1 cellular context compared by ENCODE assay signal in genomic region chr4:61517144-61517543, GRCh38.
TF ChIP-seq lines count a peak whose summit lies in the region.

No MANE protein-coding gene starts in this region.

TF ChIP-seq in WTC11, 78 proteins besides CTCF, POLR2A, EP300 and RAD21 (continued from another document and continues in another):
- TF ChIP-seq, protein P1, sequence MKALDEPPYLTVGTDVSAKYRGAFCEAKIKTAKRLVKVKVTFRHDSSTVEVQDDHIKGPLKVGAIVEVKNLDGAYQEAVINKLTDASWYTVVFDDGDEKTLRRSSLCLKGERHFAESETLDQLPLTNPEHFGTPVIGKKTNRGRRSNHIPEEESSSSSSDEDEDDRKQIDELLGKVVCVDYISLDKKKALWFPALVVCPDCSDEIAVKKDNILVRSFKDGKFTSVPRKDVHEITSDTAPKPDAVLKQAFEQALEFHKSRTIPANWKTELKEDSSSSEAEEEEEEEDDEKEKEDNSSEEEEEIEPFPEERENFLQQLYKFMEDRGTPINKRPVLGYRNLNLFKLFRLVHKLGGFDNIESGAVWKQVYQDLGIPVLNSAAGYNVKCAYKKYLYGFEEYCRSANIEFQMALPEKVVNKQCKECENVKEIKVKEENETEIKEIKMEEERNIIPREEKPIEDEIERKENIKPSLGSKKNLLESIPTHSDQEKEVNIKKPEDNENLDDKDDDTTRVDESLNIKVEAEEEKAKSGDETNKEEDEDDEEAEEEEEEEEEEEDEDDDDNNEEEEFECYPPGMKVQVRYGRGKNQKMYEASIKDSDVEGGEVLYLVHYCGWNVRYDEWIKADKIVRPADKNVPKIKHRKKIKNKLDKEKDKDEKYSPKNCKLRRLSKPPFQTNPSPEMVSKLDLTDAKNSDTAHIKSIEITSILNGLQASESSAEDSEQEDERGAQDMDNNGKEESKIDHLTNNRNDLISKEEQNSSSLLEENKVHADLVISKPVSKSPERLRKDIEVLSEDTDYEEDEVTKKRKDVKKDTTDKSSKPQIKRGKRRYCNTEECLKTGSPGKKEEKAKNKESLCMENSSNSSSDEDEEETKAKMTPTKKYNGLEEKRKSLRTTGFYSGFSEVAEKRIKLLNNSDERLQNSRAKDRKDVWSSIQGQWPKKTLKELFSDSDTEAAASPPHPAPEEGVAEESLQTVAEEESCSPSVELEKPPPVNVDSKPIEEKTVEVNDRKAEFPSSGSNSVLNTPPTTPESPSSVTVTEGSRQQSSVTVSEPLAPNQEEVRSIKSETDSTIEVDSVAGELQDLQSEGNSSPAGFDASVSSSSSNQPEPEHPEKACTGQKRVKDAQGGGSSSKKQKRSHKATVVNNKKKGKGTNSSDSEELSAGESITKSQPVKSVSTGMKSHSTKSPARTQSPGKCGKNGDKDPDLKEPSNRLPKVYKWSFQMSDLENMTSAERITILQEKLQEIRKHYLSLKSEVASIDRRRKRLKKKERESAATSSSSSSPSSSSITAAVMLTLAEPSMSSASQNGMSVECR (CRISPR knock-in tag; IDR thresholded peaks at IDR 0.05; ENCODE audit: borderline replicate concordance) = 0 out of 2 replicates have a peak, but pooled peaks have one; percentile 46
- TF ChIP-seq, protein P2, sequence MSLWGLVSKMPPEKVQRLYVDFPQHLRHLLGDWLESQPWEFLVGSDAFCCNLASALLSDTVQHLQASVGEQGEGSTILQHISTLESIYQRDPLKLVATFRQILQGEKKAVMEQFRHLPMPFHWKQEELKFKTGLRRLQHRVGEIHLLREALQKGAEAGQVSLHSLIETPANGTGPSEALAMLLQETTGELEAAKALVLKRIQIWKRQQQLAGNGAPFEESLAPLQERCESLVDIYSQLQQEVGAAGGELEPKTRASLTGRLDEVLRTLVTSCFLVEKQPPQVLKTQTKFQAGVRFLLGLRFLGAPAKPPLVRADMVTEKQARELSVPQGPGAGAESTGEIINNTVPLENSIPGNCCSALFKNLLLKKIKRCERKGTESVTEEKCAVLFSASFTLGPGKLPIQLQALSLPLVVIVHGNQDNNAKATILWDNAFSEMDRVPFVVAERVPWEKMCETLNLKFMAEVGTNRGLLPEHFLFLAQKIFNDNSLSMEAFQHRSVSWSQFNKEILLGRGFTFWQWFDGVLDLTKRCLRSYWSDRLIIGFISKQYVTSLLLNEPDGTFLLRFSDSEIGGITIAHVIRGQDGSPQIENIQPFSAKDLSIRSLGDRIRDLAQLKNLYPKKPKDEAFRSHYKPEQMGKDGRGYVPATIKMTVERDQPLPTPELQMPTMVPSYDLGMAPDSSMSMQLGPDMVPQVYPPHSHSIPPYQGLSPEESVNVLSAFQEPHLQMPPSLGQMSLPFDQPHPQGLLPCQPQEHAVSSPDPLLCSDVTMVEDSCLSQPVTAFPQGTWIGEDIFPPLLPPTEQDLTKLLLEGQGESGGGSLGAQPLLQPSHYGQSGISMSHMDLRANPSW (CRISPR knock-in tag; conservative IDR thresholded peaks at IDR 0.05; ENCODE audit: low read depth) = no peak
- TF ChIP-seq TEAD1 (CRISPR knock-in tag; IDR thresholded peaks at IDR 0.05) (peak; percentile 85; the same call in 1 of the 2 replicates), SOX15 (CRISPR knock-in tag; IDR thresholded peaks at IDR 0.05) (no peak), CBFB (CRISPR knock-in tag; IDR thresholded peaks at IDR 0.05; ENCODE audit: low read depth) (peak; percentile 44; the same call in 1 of the 2 replicates), RORB (CRISPR knock-in tag; IDR thresholded peaks at IDR 0.05) (no peak), FOXK1 (CRISPR knock-in tag; IDR thresholded peaks at IDR 0.05) (0 out of 2 replicates have a peak, but pooled peaks have one; percentile 34), ZNF121 (CRISPR knock-in tag; IDR thresholded peaks at IDR 0.05) (no peak), TP53 (CRISPR knock-in tag; IDR thresholded peaks at IDR 0.05) (peak; percentile 57; the same call in 1 of the 2 replicates), ZSCAN18 (CRISPR knock-in tag; IDR thresholded peaks at IDR 0.05) (no peak), ZNF317 (CRISPR knock-in tag; IDR thresholded peaks at IDR 0.05; ENCODE audit: borderline replicate concordance, low read depth) (no peak), AFF4 (CRISPR knock-in tag; IDR thresholded peaks at IDR 0.05; ENCODE audit: borderline replicate concordance) (no peak), NR1H2 (CRISPR knock-in tag; IDR thresholded peaks at IDR 0.05) (no peak), NFYB (CRISPR knock-in tag; conservative IDR thresholded peaks at IDR 0.05; ENCODE audit: low read depth) (no peak), CREB1 (CRISPR knock-in tag; IDR thresholded peaks at IDR 0.05) (no peak), TCF7 (CRISPR knock-in tag; IDR thresholded peaks at IDR 0.05; ENCODE audit: low read depth) (no peak), ATF1 (CRISPR knock-in tag; IDR thresholded peaks at IDR 0.05) (no peak), ZBTB21 (CRISPR knock-in tag; IDR thresholded peaks at IDR 0.05; ENCODE audit: borderline replicate concordance) (peak; percentile 80; the same call in 1 of the 2 replicates), TEAD4 (CRISPR knock-in tag; IDR thresholded peaks at IDR 0.05) (no peak), GABPB1 (CRISPR knock-in tag; IDR thresholded peaks at IDR 0.05) (no peak), ZNF138 (CRISPR knock-in tag; conservative IDR thresholded peaks at IDR 0.05) (peak; percentile 88; the same call in 1 of the 2 replicates), FOXP1 (CRISPR knock-in tag; IDR thresholded peaks at IDR 0.05; ENCODE audit: borderline replicate concordance) (peak; percentile 68; the same call in 1 of the 2 replicates), SMAD4 (CRISPR knock-in tag; IDR thresholded peaks at IDR 0.05) (no peak)
- TF ChIP-seq, protein P3, sequence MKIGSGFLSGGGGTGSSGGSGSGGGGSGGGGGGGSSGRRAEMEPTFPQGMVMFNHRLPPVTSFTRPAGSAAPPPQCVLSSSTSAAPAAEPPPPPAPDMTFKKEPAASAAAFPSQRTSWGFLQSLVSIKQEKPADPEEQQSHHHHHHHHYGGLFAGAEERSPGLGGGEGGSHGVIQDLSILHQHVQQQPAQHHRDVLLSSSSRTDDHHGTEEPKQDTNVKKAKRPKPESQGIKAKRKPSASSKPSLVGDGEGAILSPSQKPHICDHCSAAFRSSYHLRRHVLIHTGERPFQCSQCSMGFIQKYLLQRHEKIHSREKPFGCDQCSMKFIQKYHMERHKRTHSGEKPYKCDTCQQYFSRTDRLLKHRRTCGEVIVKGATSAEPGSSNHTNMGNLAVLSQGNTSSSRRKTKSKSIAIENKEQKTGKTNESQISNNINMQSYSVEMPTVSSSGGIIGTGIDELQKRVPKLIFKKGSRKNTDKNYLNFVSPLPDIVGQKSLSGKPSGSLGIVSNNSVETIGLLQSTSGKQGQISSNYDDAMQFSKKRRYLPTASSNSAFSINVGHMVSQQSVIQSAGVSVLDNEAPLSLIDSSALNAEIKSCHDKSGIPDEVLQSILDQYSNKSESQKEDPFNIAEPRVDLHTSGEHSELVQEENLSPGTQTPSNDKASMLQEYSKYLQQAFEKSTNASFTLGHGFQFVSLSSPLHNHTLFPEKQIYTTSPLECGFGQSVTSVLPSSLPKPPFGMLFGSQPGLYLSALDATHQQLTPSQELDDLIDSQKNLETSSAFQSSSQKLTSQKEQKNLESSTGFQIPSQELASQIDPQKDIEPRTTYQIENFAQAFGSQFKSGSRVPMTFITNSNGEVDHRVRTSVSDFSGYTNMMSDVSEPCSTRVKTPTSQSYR (CRISPR knock-in tag; IDR thresholded peaks at IDR 0.05) = no peak
- TF ChIP-seq, protein P4, sequence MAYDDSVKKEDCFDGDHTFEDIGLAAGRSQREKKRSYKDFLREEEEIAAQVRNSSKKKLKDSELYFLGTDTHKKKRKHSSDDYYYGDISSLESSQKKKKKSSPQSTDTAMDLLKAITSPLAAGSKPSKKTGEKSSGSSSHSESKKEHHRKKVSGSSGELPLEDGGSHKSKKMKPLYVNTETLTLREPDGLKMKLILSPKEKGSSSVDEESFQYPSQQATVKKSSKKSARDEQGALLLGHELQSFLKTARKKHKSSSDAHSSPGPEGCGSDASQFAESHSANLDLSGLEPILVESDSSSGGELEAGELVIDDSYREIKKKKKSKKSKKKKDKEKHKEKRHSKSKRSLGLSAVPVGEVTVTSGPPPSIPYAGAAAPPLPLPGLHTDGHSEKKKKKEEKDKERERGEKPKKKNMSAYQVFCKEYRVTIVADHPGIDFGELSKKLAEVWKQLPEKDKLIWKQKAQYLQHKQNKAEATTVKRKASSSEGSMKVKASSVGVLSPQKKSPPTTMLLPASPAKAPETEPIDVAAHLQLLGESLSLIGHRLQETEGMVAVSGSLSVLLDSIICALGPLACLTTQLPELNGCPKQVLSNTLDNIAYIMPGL (CRISPR knock-in tag; IDR thresholded peaks at IDR 0.05) = no peak
- TF ChIP-seq, protein P5, sequence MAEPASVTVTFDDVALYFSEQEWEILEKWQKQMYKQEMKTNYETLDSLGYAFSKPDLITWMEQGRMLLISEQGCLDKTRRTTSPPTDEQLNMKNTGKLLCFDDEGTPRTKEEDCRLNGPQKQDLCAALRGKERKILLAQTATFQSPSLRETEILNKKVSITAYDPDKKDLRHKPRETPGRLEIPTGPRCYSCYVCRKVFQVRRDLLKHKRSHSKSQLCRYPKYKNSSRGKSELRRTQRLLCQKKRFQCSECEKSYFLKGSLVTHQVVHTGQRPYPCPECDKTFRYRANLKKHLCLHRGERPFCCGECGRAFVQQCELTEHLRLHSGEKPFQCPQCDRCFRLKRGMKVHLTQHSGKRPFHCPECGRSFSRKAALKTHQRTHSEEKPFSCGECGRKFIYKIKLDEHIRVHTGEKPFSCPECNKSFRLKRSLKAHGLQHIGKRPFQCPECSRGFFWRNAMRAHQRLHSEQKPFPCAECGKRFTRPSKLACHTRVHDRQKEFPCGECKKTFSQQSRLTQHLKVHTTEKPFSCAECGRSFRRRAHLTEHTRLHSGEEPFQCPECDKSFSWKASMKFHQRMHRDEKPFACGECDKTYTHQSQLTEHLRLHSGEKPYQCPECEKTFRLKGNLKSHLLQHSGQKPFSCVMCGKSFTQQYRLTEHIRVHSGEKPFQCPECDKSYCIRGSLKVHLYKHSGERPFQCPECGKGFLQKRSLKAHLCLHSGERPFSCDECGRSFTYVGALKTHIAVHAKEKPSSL (CRISPR knock-in tag; conservative IDR thresholded peaks at IDR 0.05) = no peak
- TF ChIP-seq, protein P6, sequence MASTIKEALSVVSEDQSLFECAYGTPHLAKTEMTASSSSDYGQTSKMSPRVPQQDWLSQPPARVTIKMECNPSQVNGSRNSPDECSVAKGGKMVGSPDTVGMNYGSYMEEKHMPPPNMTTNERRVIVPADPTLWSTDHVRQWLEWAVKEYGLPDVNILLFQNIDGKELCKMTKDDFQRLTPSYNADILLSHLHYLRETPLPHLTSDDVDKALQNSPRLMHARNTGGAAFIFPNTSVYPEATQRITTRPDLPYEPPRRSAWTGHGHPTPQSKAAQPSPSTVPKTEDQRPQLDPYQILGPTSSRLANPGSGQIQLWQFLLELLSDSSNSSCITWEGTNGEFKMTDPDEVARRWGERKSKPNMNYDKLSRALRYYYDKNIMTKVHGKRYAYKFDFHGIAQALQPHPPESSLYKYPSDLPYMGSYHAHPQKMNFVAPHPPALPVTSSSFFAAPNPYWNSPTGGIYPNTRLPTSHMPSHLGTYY (CRISPR knock-in tag; IDR thresholded peaks at IDR 0.05) = no peak
- TF ChIP-seq, protein P7, sequence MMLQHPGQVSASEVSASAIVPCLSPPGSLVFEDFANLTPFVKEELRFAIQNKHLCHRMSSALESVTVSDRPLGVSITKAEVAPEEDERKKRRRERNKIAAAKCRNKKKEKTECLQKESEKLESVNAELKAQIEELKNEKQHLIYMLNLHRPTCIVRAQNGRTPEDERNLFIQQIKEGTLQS (CRISPR knock-in tag; conservative IDR thresholded peaks at IDR 0.05) = no peak
